In the genomic region with DNA sequence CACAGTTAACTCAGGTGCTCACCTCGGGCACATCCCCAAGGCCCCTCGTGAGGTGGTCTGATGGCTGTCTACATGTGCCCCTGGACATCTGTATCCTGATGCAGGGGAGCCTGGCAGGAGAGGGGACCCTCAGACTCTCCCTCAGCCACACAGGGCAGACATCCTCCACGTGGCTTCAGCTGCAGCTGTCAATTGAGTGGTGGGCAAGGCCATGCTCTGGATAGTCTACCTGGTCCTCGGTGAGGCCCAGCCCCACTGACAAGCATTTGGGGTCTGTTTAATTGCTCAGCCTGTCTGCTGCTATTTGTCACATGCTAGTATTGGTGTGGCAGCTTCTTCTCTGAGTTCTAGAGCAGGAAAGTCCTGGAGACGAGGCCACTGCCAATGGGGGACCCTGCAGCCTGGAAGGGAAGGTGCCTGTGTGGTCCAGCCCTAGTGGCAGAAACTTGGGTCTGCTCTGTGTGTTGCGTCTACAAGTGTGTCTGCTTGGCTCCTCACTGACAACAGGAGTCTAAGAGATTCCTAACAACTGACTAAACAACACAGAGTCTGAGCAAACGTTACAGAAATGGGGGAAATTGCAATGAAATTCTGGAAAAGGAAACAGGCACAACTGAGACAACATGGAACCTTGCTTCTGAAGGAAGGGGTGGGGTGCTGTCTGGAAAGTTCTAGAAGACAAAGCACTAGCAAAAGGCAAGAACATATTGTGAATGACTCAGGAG, we compare ENCODE assay signal across 1 cellular context.
TF ChIP-seq lines count a peak whose summit lies in the region.

No MANE protein-coding gene starts in this region.

TF ChIP-seq in HepG2, 621 proteins besides CTCF, POLR2A, EP300 and RAD21 (continued from another document):
- TF ChIP-seq, protein P1, sequence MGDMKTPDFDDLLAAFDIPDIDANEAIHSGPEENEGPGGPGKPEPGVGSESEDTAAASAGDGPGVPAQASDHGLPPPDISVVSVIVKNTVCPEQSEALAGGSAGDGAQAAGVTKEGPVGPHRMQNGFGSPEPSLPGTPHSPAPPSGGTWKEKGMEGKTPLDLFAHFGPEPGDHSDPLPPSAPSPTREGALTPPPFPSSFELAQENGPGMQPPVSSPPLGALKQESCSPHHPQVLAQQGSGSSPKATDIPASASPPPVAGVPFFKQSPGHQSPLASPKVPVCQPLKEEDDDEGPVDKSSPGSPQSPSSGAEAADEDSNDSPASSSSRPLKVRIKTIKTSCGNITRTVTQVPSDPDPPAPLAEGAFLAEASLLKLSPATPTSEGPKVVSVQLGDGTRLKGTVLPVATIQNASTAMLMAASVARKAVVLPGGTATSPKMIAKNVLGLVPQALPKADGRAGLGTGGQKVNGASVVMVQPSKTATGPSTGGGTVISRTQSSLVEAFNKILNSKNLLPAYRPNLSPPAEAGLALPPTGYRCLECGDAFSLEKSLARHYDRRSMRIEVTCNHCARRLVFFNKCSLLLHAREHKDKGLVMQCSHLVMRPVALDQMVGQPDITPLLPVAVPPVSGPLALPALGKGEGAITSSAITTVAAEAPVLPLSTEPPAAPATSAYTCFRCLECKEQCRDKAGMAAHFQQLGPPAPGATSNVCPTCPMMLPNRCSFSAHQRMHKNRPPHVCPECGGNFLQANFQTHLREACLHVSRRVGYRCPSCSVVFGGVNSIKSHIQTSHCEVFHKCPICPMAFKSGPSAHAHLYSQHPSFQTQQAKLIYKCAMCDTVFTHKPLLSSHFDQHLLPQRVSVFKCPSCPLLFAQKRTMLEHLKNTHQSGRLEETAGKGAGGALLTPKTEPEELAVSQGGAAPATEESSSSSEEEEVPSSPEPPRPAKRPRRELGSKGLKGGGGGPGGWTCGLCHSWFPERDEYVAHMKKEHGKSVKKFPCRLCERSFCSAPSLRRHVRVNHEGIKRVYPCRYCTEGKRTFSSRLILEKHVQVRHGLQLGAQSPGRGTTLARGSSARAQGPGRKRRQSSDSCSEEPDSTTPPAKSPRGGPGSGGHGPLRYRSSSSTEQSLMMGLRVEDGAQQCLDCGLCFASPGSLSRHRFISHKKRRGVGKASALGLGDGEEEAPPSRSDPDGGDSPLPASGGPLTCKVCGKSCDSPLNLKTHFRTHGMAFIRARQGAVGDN (CRISPR knock-in tag; IDR thresholded peaks at IDR 0.05): peak; percentile 29; the same call in 1 of the 2 replicates
- TF ChIP-seq POLR2G (IDR thresholded peaks at IDR 0.05; ENCODE audit: low read depth, low read length): no peak
- no peak for TF ChIP-seq ZNF724P (CRISPR knock-in tag; IDR thresholded peaks at IDR 0.05; ENCODE audit: borderline replicate concordance)
- TF ChIP-seq PCBP2 (optimal IDR thresholded peaks at IDR 0.05; ENCODE audit: low read depth, low read length, poor library complexity, severe bottlenecking): no peak
- no peak for TF ChIP-seq ZFP36L2 (CRISPR knock-in tag; IDR thresholded peaks at IDR 0.05)
- TF ChIP-seq SIX1 (CRISPR knock-in tag; IDR thresholded peaks at IDR 0.05; ENCODE audit: borderline replicate concordance): no peak
- TF ChIP-seq NFATC3 (CRISPR knock-in tag; IDR thresholded peaks at IDR 0.05): no peak
